Comparison of ENCODE assay signal across 27 cellular contexts in genomic region chr11:24820541-24820940, GRCh38.
DNase-seq lines count a peak whose midpoint lies in the region; ATAC-seq and TF ChIP-seq lines count a peak whose summit lies in the region.
"Had no signal": no experiment of that assay in that cellular context is flagged by ENCODE, and none has a peak within 500 bp of the region (broad histone marks: within the 10 kb centered on the region; RNA-seq: fewer than 3 reads in every experiment).

No MANE protein-coding gene starts in this region.

- DNase-seq in HCEC 1CT (peak; percentile 62), IMR-90 (peak; percentile 40), brain pericyte (ENCODE audit: low read depth, low spot score) (peak; percentile 3), foreskin keratinocyte (peak; percentile 2 to 23), prostate gland (ENCODE audit: low spot score) (no peak), heart right ventricle (no peak)
- no peak for DNase-seq in activated T-helper 1 cell treated with anti-CD3 and anti-CD28 coated beads, Interleukin-12 subunit alpha, Interleukin-12 subunit beta, Interleukin-2, Interleukin-4 antibody, amounts not matched to agents 30 ng/mL and 10 ng/mL and 1 ng/mL, durations not matched to agents 14 hours and 24 hours and 36 hours (ENCODE audit: low spot score)
- DNase-seq: BE2C; CD8-positive, alpha-beta memory T cell; DMS 273 treated with DMSO at 0.1 percent for 48 hours; DMS79; EL; GF-D8; H7; MV-4-11; NCI-H1105; NCI-H1436 treated with DMSO at 0.1 percent for 48 hours; NCI-H187 treated with DMSO at 0.1 percent for 48 hours; NCI-H2107; NCI-H524; NCI-H774; PC-9; RPMI8226; SHP77; T-cell had no signal

- no peak overlapping the region for H3K9ac ChIP-seq in IMR-90 (ENCODE audit: low read depth, low read length)
- H3K9ac ChIP-seq: KMS-11 had no signal

- no peak for TF ChIP-seq POLR2A in IMR-90 (IDR thresholded peaks at IDR 0.05; ENCODE audit: low read depth, low read length)
- no peak for TF ChIP-seq POLR2A in prostate gland (IDR thresholded peaks at IDR 0.05)

- no peaks in the 10 kb centered on the region for H3K27me3 Mint-ChIP-seq in activated T-helper 1 cell treated with anti-CD3 and anti-CD28 coated beads, Interleukin-12 subunit alpha, Interleukin-12 subunit beta, Interleukin-2, Interleukin-4 antibody, amounts not matched to agents 30 ng/mL and 10 ng/mL and 1 ng/mL, durations not matched to agents 14 hours and 24 hours and 36 hours (ENCODE audit: insufficient read depth)
- H3K27me3 Mint-ChIP-seq: CD8-positive, alpha-beta memory T cell; T-cell had no signal

- no peak overlapping the region for H3K27ac ChIP-seq in IMR-90 (ENCODE audit: insufficient read depth, low read length)
- no peak overlapping the region for H3K27ac ChIP-seq in foreskin keratinocyte
- H3K27ac ChIP-seq in prostate gland = no peak overlapping the region
- no peak overlapping the region for H3K27ac ChIP-seq in heart right ventricle
- H3K27ac ChIP-seq: KMS-11, PC-9 had no signal

- no peak overlapping the region for H2AK9ac ChIP-seq in IMR-90 (replicated peaks; ENCODE audit: low read depth, low read length, poor library complexity)

- H2BK20ac ChIP-seq in IMR-90 (ENCODE audit: low read depth, low read length) = no peak overlapping the region

- H3K9me3 Mint-ChIP-seq in activated T-helper 1 cell treated with anti-CD3 and anti-CD28 coated beads, Interleukin-12 subunit alpha, Interleukin-12 subunit beta, Interleukin-2, Interleukin-4 antibody, amounts not matched to agents 30 ng/mL and 10 ng/mL and 1 ng/mL, durations not matched to agents 14 hours and 24 hours and 36 hours = peaks cover 7% of the 10 kb centered on the region

- no peak overlapping the region for H4K8ac ChIP-seq in IMR-90 (ENCODE audit: low read depth in 2 of 2, low read length in 2 of 2)

- H2BK120ac ChIP-seq in IMR-90 (ENCODE audit: low read depth, low read length) = no peak overlapping the region

- H4K20me1 ChIP-seq in IMR-90 (ENCODE audit: insufficient read depth, low read length) = no peaks in the 10 kb centered on the region

- H3K14ac ChIP-seq in IMR-90 (replicated peaks; ENCODE audit: low read depth, low read length) = 0 out of 2 replicates have a peak overlapping the region, but pooled peaks have one; percentile 8

- H3K36me3 ChIP-seq in IMR-90 (ENCODE audit: control insufficient read depth, insufficient read depth, low read length) = no peaks in the 10 kb centered on the region
- no peaks in the 10 kb centered on the region for H3K36me3 ChIP-seq in prostate gland
- no peaks in the 10 kb centered on the region for H3K36me3 ChIP-seq in heart right ventricle
- H3K36me3 ChIP-seq: BE2C had no signal

- H3K9me3 ChIP-seq in IMR-90 (ENCODE audit: control insufficient read depth, insufficient read depth, low read length) (no peaks in the 10 kb centered on the region), prostate gland (no peaks in the 10 kb centered on the region), heart right ventricle (no peaks in the 10 kb centered on the region)
- H3K9me3 ChIP-seq: BE2C had no signal

- no peak overlapping the region for H3K18ac ChIP-seq in IMR-90 (ENCODE audit: low read depth, low read length)

- no peak overlapping the region for H3K56ac ChIP-seq in IMR-90 (ENCODE audit: extremely low read depth, insufficient read depth, low read length)

- POLR2A ChIA-PET in IMR-90 (lab: Charles Lee; ENCODE audit: unreplicated experiment) = no interaction called here

- H3K4ac ChIP-seq in IMR-90 (ENCODE audit: low read depth, low read length) = no peak overlapping the region

- no peaks in the 10 kb centered on the region for H3K4me1 Mint-ChIP-seq in activated T-helper 1 cell treated with anti-CD3 and anti-CD28 coated beads, Interleukin-12 subunit alpha, Interleukin-12 subunit beta, Interleukin-2, Interleukin-4 antibody, amounts not matched to agents 30 ng/mL and 10 ng/mL and 1 ng/mL, durations not matched to agents 14 hours and 24 hours and 36 hours (ENCODE audit: low read depth)
- H3K4me1 Mint-ChIP-seq: CD8-positive, alpha-beta memory T cell; T-cell had no signal

- TF ChIP-seq CTCF in IMR-90 (conservative IDR thresholded peaks at IDR 0.05; ENCODE audit: low read depth, low read length) (no peak), foreskin keratinocyte (conservative IDR thresholded peaks at IDR 0.05) (no peak), prostate gland (IDR thresholded peaks at IDR 0.05) (no peak), heart right ventricle (IDR thresholded peaks at IDR 0.05) (no peak)

- H4K5ac ChIP-seq in IMR-90 (ENCODE audit: low read depth, low read length) = no peak overlapping the region

- H3K4me3 ChIP-seq in IMR-90 (ENCODE audit: insufficient read depth, low read depth, low read length) = no peak overlapping the region
- H3K4me3 ChIP-seq in prostate gland = no peak overlapping the region
- H3K4me3 ChIP-seq in heart right ventricle = no peak overlapping the region
- H3K4me3 ChIP-seq: PC-9 had no signal

- H3K36me3 Mint-ChIP-seq in activated T-helper 1 cell treated with anti-CD3 and anti-CD28 coated beads, Interleukin-12 subunit alpha, Interleukin-12 subunit beta, Interleukin-2, Interleukin-4 antibody, amounts not matched to agents 30 ng/mL and 10 ng/mL and 1 ng/mL, durations not matched to agents 14 hours and 24 hours and 36 hours (ENCODE audit: low read depth) = no peaks in the 10 kb centered on the region
- H3K36me3 Mint-ChIP-seq: CD14-positive monocyte; CD8-positive, alpha-beta memory T cell; T-cell had no signal

- in situ Hi-C loops in IMR-90 (cut with MboI; ENCODE audit: low sequenced_read_pairs) = no loop called here

- no peak overlapping the region for H3K4me3 Mint-ChIP-seq in activated T-helper 1 cell treated with anti-CD3 and anti-CD28 coated beads, Interleukin-12 subunit alpha, Interleukin-12 subunit beta, Interleukin-2, Interleukin-4 antibody, amounts not matched to agents 30 ng/mL and 10 ng/mL and 1 ng/mL, durations not matched to agents 14 hours and 24 hours and 36 hours
- H3K4me3 Mint-ChIP-seq: CD14-positive monocyte; CD8-positive, alpha-beta memory T cell; T-cell had no signal

- no peaks in the 10 kb centered on the region for H3K9me1 ChIP-seq in IMR-90 (ENCODE audit: insufficient read depth, low read length)

- CTCF ChIA-PET in IMR-90 (lab: Yijun Ruan, JAX) = interaction anchor here (0.7 kb wide), 1 partner anchor 65 kb away, joined by 3 read pairs; no protein-coding TSS in a partner anchor

- H3K4me2 ChIP-seq in IMR-90 (ENCODE audit: low read depth, low read length) = no peak overlapping the region
- H3K4me2 ChIP-seq: KMS-11, PC-9 had no signal

- H3K4me1 ChIP-seq in IMR-90 (ENCODE audit: control insufficient read depth, insufficient read depth, low read length) = no peaks in the 10 kb centered on the region; the same call in 1 of the 2 replicates
- H3K4me1 ChIP-seq in foreskin keratinocyte = no peaks in the 10 kb centered on the region
- no peaks in the 10 kb centered on the region for H3K4me1 ChIP-seq in prostate gland (replicated peaks)
- H3K4me1 ChIP-seq in heart right ventricle = no peaks in the 10 kb centered on the region
- H3K4me1 ChIP-seq: BE2C had no signal

- no peak overlapping the region for H3K27ac Mint-ChIP-seq in activated T-helper 1 cell treated with anti-CD3 and anti-CD28 coated beads, Interleukin-12 subunit alpha, Interleukin-12 subunit beta, Interleukin-2, Interleukin-4 antibody, amounts not matched to agents 30 ng/mL and 10 ng/mL and 1 ng/mL, durations not matched to agents 14 hours and 24 hours and 36 hours
- H3K27ac Mint-ChIP-seq: CD14-positive monocyte; CD8-positive, alpha-beta memory T cell; T-cell had no signal

- no peak overlapping the region for H2AK5ac ChIP-seq in IMR-90 (ENCODE audit: low read depth, low read length)

- H2BK15ac ChIP-seq in IMR-90 (ENCODE audit: low read depth, low read length) = no peak overlapping the region

- no peak overlapping the region for H4K91ac ChIP-seq in IMR-90 (ENCODE audit: insufficient read depth, low read depth, low read length)

- no peaks in the 10 kb centered on the region for H3K79me1 ChIP-seq in IMR-90 (ENCODE audit: low read depth in 1 of 2, low read length in 2 of 2)

- no TSS peak for BruUV-seq in IMR-90 (replicated peaks; lab: Mats Ljungman, UMichigan)

- no peak for TF ChIP-seq RAD21 in IMR-90 (IDR thresholded peaks at IDR 0.05; ENCODE audit: low read length)

- no peak overlapping the region for H2AFZ ChIP-seq in IMR-90 (replicated peaks; ENCODE audit: low read length, poor library complexity)
- H2AFZ ChIP-seq: PC-9 had no signal

- no peak for ATAC-seq in IMR-90 (ENCODE audit: low read depth)
- peak; percentile 10 for ATAC-seq in foreskin keratinocyte
- ATAC-seq in heart right ventricle = no peak
- ATAC-seq: T-cell had no signal

- dilution Hi-C loops in IMR-90 (cut with HindIII; ENCODE audit: low sequenced_read_pairs, unreplicated experiment) = no loop called here

- intact Hi-C loops in IMR-90 (cut with micrococcal nuclease) (no loop called here), prostate gland (cut with DNase I) (no loop called here), heart right ventricle (cut with DNase I) (no loop called here)
- intact Hi-C loops in activated T-helper 1 cell treated with anti-CD3 and anti-CD28 coated beads, Interleukin-12 subunit alpha, Interleukin-12 subunit beta, Interleukin-2, Interleukin-4 antibody, amounts not matched to agents 30 ng/mL and 10 ng/mL and 1 ng/mL, durations not matched to agents 14 hours and 24 hours and 36 hours (cut with micrococcal nuclease) = no loop called here

- no peak overlapping the region for H3K23ac ChIP-seq in IMR-90 (ENCODE audit: low read depth, low read length)

- no CpG with 5 or more reads among the region's 1 CpG for WGBS in IMR-90 (ENCODE audit: extremely low coverage in 2 of 2, insufficient read length in 1 of 2), 2 experiments
- WGBS in prostate gland = 94% methylated on average over 1 of the region's 1 CpG
- whole genome bisulfite sequencing in heart right ventricle, 2 donors = 94% methylated on average over 1 of the region's 1 CpG

- H2BK5ac ChIP-seq in IMR-90 (ENCODE audit: low read depth, low read length, poor library complexity, severe bottlenecking) = no peak overlapping the region

- H3K27me3 ChIP-seq in IMR-90 (ENCODE audit: control insufficient read depth, insufficient read depth, low read length) (no peaks in the 10 kb centered on the region), foreskin keratinocyte (no peaks in the 10 kb centered on the region), prostate gland (replicated peaks; ENCODE audit: insufficient read depth) (no peaks in the 10 kb centered on the region), heart right ventricle (no peaks in the 10 kb centered on the region)
- H3K27me3 ChIP-seq: BE2C had no signal

TF ChIP-seq in IMR-90, 13 proteins besides CTCF, POLR2A, EP300 and RAD21:
- no peak for TF ChIP-seq NFE2L2 (IDR thresholded peaks at IDR 0.05; ENCODE audit: low read depth, low read length)
- TF ChIP-seq CEBPB (IDR thresholded peaks at IDR 0.05; ENCODE audit: low read depth, low read length) = peak; percentile 69

Comparison
In these comparisons a context has a peak if more than half of its experiments do, and no peak if none do; other contexts are left out.
1. DNase-seq: peak in HCEC 1CT (single experiment), IMR-90 (single experiment), brain pericyte (single experiment) and foreskin keratinocyte (2 of 2); none in activated T-helper 1 cell treated with anti-CD3 and anti-CD28 coated beads, Interleukin-12 subunit alpha, Interleukin-12 subunit beta, Interleukin-2, Interleukin-4 antibody, amounts not matched to agents 30 ng/mL and 10 ng/mL and 1 ng/mL, durations not matched to agents 14 hours and 24 hours and 36 hours (single experiment), prostate gland (single experiment) and heart right ventricle (0 of 2).